Comparison of ENCODE assay signal across 20 cellular contexts in genomic region chr3:115151921-115152320, GRCh38. TPM values are rescaled to one million over a fixed set of nuclear protein-coding genes. Genes with fewer than 3 reads are reported as not detected.
A peak's percentile ranks its signal among the peaks of the same experiment; 100 is the strongest.
DNase-seq lines count a peak whose midpoint lies in the region; ATAC-seq, FAIRE-seq and TF ChIP-seq lines count a peak whose summit lies in the region.
"Had no signal": no experiment of that assay in that cellular context is flagged by ENCODE, and none has a peak within 500 bp of the region (broad histone marks: within the 10 kb centered on the region; RNA-seq: fewer than 3 reads in every experiment).

No MANE protein-coding gene starts in this region.

- H3K27ac ChIP-seq in kidney (ENCODE audit: low read depth in 2 of 2, low read length in 2 of 2), result no peak overlapping the region
- H3K27ac ChIP-seq: GM23248 had no signal

- no peaks in the 10 kb centered on the region for H3K9me3 ChIP-seq in neuron (ENCODE audit: low read length)
- no peaks in the 10 kb centered on the region for H3K9me3 ChIP-seq in kidney (ENCODE audit: control insufficient read depth in 1 of 2, low read length in 2 of 2)
- H3K9me3 ChIP-seq: BE2C had no signal

- H3K4me1 ChIP-seq in neuron (ENCODE audit: insufficient read depth, low read length) (peaks cover 18% of the 10 kb centered on the region), kidney (ENCODE audit: control insufficient read depth in 1 of 2, insufficient read depth in 1 of 2, low read depth in 1 of 2, low read length in 2 of 2) (peaks cover 0 to 3% of the 10 kb centered on the region in 2 donors)

- peaks cover 0 to 6% of the 10 kb centered on the region in 2 donors for H3K36me3 Mint-ChIP-seq in activated naive CD4-positive, alpha-beta T cell treated with anti-CD3 and anti-CD28 coated beads, Interleukin-2, amount 50 U/mL, for 72 hours

- peak; percentile 15 for FAIRE-seq in H54 (lab: Jason Lieb, UNC)
- FAIRE-seq in kidney (lab: Jason Lieb, UNC), result no peak
- FAIRE-seq: A204.1, G401.6, GM12891, HTR-8/SVneo had no signal

- peak overlapping the region; percentile 32 for H2AFZ ChIP-seq in neuron (ENCODE audit: low read depth, low read length)
- H2AFZ ChIP-seq: GM23248 had no signal

- no peak for ATAC-seq in HG03442 (IDR thresholded peaks at IDR 0.05; ENCODE audit: unreplicated experiment)
- no peak for ATAC-seq in activated naive CD4-positive, alpha-beta T cell treated with anti-CD3 and anti-CD28 coated beads, Interleukin-2, amount 50 U/mL, for 72 hours
- ATAC-seq: HCT116 had no signal

- H3K27ac Mint-ChIP-seq in activated naive CD4-positive, alpha-beta T cell treated with anti-CD3 and anti-CD28 coated beads, Interleukin-2, amount 50 U/mL, for 72 hours, result no peak overlapping the region
- H3K27ac Mint-ChIP-seq: CD4-positive, CD25-positive, alpha-beta regulatory T cell; HFFc6 had no signal

- DNase-seq in H54 (ENCODE audit: insufficient read length, low spot score) (no peak), NCI-H69 (lab: John Stamatoyannopoulos, UW) (peak; percentile 67), kidney (no peak)
- no peak for DNase-seq in activated naive CD4-positive, alpha-beta T cell treated with anti-CD3 and anti-CD28 coated beads, Interleukin-2, amount 50 U/mL, for 72 hours (ENCODE audit: low spot score in 2 of 2)
- DNase-seq: ACHN; BE2C; C1 segment of cervical spinal cord; CD4-positive, CD25-positive, alpha-beta regulatory T cell; CD8-positive, alpha-beta memory T cell; COR-L47; GM23248; HFFc6; IMR-90 had no signal

- H3K4me3 ChIP-seq in neuron (ENCODE audit: low read length) (no peak overlapping the region), kidney (ENCODE audit: low read length in 2 of 2) (no peak overlapping the region)
- H3K4me3 ChIP-seq: GM23248 had no signal

- intact Hi-C loops in kidney (cut with DNase I), result no loop called here

- H3K9ac ChIP-seq in kidney (ENCODE audit: low read length in 2 of 2), result no peak overlapping the region
- H3K9ac ChIP-seq: GM23248 had no signal

- H3K36me3 ChIP-seq in neuron (ENCODE audit: insufficient read depth, low read length) (no peaks in the 10 kb centered on the region), kidney (ENCODE audit: control insufficient read depth in 1 of 2, insufficient read depth in 2 of 2, low read length in 2 of 2) (no peaks in the 10 kb centered on the region)
- H3K36me3 ChIP-seq: BE2C had no signal

- H3K27me3 ChIP-seq in neuron (ENCODE audit: insufficient read depth, low read length), result no peaks in the 10 kb centered on the region
- H3K27me3 ChIP-seq: BE2C had no signal

- peaks cover 3 to 4% of the 10 kb centered on the region in 2 donors for H3K9me3 Mint-ChIP-seq in activated naive CD4-positive, alpha-beta T cell treated with anti-CD3 and anti-CD28 coated beads, Interleukin-2, amount 50 U/mL, for 72 hours
- H3K9me3 Mint-ChIP-seq: CD8-positive, alpha-beta memory T cell; HFFc6 had no signal

- TF ChIP-seq POLR2A in H54 (IDR thresholded peaks at IDR 0.05; ENCODE audit: low read depth, low read length), result no peak

- TF ChIP-seq CTCF in kidney (IDR thresholded peaks at IDR 0.05; ENCODE audit: borderline replicate concordance, extremely low read depth, insufficient read depth), result no peak

RNA-seq across cellular contexts. Expression of gene ZBTB20, which starts 4.8 kb away (rescaled TPM):
- total RNA-seq in kidney, result 142 TPM
- polyA plus RNA-seq in kidney (ENCODE audit: insufficient read depth, low read depth, low replicate concordance), result 0.99 TPM
- 10 to 100 TPM in 1 of 2 donors, 1 to 10 TPM in 1; 9.2 to 10.8 TPM for total RNA-seq in activated naive CD4-positive, alpha-beta T cell treated with anti-CD3 and anti-CD28 coated beads, Interleukin-2, amount 50 U/mL, for 72 hours

Comparison
In these comparisons a context has a peak if more than half of its experiments do, and no peak if none do; other contexts are left out.
1. RNA of gene ZBTB20, which starts 4.8 kb away (total RNA-seq): 142 TPM in kidney (single experiment); 9.2 to 10.8 TPM in activated naive CD4-positive, alpha-beta T cell treated with anti-CD3 and anti-CD28 coated beads, Interleukin-2, amount 50 U/mL, for 72 hours; every median in the first group is over 10 times any median in the second.